ENCODE assay signal across 1 cellular context in the genomic region with DNA sequence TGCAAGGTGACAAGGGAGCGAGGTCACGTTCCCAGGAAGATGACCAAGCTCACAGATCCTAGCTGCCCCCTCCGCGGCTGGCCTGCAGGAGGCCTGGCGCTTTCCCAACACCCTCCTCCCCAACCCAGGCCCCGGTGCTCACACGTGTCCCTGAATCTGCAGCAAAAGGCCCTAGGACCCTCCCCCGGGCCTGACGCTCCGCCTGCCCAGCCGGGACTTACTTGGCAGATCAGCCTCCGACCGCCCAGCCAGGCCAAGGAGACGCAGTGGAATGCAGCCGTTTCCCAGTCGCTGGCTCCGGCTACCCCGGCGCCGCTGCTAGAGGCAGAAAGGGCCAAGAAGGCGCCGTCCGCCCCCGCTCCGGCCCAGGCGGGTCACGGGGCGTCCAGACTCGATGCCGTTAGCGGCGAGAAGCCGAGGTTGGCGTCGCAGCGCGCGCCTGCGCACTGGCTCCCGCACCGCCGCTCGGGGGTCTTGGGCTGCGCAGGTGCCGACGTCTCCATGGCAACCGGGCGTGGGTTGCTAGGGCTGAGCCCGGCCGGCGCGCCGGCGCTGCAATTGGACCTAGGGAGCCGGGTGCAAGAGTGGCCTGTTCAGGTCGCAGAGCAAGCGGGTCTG.
TF ChIP-seq lines count a peak whose summit lies in the region.

Gene PNMA8A (minus strand): TSS at position 448 of the 618 bp plus-strand sequence. CDS start 528 bp downstream, outside the sequence.

TF ChIP-seq in K562, 482 proteins besides CTCF, POLR2A, EP300 and RAD21 (continued from another document and continues in another):
- TF ChIP-seq, protein P1, sequence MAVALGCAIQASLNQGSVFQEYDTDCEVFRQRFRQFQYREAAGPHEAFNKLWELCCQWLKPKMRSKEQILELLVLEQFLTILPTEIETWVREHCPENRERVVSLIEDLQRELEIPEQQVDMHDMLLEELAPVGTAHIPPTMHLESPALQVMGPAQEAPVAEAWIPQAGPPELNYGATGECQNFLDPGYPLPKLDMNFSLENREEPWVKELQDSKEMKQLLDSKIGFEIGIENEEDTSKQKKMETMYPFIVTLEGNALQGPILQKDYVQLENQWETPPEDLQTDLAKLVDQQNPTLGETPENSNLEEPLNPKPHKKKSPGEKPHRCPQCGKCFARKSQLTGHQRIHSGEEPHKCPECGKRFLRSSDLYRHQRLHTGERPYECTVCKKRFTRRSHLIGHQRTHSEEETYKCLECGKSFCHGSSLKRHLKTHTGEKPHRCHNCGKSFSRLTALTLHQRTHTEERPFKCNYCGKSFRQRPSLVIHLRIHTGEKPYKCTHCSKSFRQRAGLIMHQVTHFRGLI (CRISPR knock-in tag; IDR thresholded peaks at IDR 0.05): no peak
- no peak; a peak in 1 of 4 replicates for TF ChIP-seq SRF (CRISPR knock-in tag; IDR thresholded peaks at IDR 0.05)
- no peak for TF ChIP-seq SMAD2 (IDR thresholded peaks at IDR 0.05; ENCODE audit: low read depth, low read length)
- TF ChIP-seq, protein P2, sequence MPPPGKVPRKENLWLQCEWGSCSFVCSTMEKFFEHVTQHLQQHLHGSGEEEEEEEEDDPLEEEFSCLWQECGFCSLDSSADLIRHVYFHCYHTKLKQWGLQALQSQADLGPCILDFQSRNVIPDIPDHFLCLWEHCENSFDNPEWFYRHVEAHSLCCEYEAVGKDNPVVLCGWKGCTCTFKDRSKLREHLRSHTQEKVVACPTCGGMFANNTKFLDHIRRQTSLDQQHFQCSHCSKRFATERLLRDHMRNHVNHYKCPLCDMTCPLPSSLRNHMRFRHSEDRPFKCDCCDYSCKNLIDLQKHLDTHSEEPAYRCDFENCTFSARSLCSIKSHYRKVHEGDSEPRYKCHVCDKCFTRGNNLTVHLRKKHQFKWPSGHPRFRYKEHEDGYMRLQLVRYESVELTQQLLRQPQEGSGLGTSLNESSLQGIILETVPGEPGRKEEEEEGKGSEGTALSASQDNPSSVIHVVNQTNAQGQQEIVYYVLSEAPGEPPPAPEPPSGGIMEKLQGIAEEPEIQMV (tag; conservative IDR thresholded peaks at IDR 0.05; ENCODE audit: low read depth): peak; percentile 55; the same call in 1 of the 2 replicates
- TF ChIP-seq HMGXB4 (CRISPR knock-in tag; IDR thresholded peaks at IDR 0.05): no peak
- TF ChIP-seq ZNF318 (IDR thresholded peaks at IDR 0.05; ENCODE audit: borderline replicate concordance in 1 of 2, low read depth in 1 of 2): no peak
- TF ChIP-seq, protein P3, sequence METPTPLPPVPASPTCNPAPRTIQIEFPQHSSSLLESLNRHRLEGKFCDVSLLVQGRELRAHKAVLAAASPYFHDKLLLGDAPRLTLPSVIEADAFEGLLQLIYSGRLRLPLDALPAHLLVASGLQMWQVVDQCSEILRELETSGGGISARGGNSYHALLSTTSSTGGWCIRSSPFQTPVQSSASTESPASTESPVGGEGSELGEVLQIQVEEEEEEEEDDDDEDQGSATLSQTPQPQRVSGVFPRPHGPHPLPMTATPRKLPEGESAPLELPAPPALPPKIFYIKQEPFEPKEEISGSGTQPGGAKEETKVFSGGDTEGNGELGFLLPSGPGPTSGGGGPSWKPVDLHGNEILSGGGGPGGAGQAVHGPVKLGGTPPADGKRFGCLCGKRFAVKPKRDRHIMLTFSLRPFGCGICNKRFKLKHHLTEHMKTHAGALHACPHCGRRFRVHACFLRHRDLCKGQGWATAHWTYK (CRISPR knock-in tag; IDR thresholded peaks at IDR 0.05): no peak
- TF ChIP-seq SP2 (IDR thresholded peaks at IDR 0.05; ENCODE audit: extremely low read depth, low read depth, low read length, poor library complexity, severe bottlenecking): no peak
- no peak for TF ChIP-seq SRSF7 (optimal IDR thresholded peaks at IDR 0.05; ENCODE audit: low read depth, low read length)
- TF ChIP-seq, protein P4, sequence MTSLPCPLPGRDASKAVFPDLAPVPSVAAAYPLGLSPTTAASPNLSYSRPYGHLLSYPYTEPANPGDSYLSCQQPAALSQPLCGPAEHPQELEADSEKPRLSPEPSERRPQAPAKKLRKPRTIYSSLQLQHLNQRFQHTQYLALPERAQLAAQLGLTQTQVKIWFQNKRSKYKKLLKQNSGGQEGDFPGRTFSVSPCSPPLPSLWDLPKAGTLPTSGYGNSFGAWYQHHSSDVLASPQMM (CRISPR knock-in tag; IDR thresholded peaks at IDR 0.05): no peak
- no peak for TF ChIP-seq CHAMP1 (IDR thresholded peaks at IDR 0.05)
- no peak for TF ChIP-seq USF2 (CRISPR knock-in tag; IDR thresholded peaks at IDR 0.05)
- TF ChIP-seq, protein P5, sequence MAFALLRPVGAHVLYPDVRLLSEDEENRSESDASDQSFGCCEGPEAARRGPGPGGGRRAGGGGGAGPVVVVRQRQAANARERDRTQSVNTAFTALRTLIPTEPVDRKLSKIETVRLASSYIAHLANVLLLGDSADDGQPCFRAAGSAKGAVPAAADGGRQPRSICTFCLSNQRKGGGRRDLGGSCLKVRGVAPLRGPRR (CRISPR knock-in tag; IDR thresholded peaks at IDR 0.05): no peak
- no peak for TF ChIP-seq MAFK (IDR thresholded peaks at IDR 0.05; ENCODE audit: low read length)
- TF ChIP-seq ATF7 (IDR thresholded peaks at IDR 0.05): peak; percentile 39; the same call in 1 of the 2 replicates
- no peak for TF ChIP-seq TCF7L2 (IDR thresholded peaks at IDR 0.05; ENCODE audit: low read depth, low read length)
- no peak for TF ChIP-seq GTF2B (IDR thresholded peaks at IDR 0.05; ENCODE audit: extremely low read depth, insufficient read length)
- no peak for TF ChIP-seq FOSL1 (tag; conservative IDR thresholded peaks at IDR 0.05)
- no peak for TF ChIP-seq HMG20A (CRISPR knock-in tag; conservative IDR thresholded peaks at IDR 0.05)
- TF ChIP-seq NKRF (IDR thresholded peaks at IDR 0.05; ENCODE audit: borderline replicate concordance): peak; percentile 85; the same call in 1 of the 2 replicates
- TF ChIP-seq ATF2 (CRISPR knock-in tag; IDR thresholded peaks at IDR 0.05): no peak
- no peak for TF ChIP-seq SOX6 (IDR thresholded peaks at IDR 0.05)
- peak; percentile 92 for TF ChIP-seq RFX1 (IDR thresholded peaks at IDR 0.05)
